Comparison of ENCODE assay signal across 9 cellular contexts in genomic region chr3:3851621-3852323, GRCh38. TPM values are rescaled to one million over a fixed set of nuclear protein-coding genes. Genes with fewer than 3 reads are reported as not detected.
DNase-seq lines count a peak whose midpoint lies in the region; ATAC-seq and TF ChIP-seq lines count a peak whose summit lies in the region.
"Had no signal": no experiment of that assay in that cellular context is flagged by ENCODE, and none has a peak within 500 bp of the region (broad histone marks: within the 10 kb centered on the region; RNA-seq: fewer than 3 reads in every experiment).

No MANE protein-coding gene starts in this region.

- H3K27me3 ChIP-seq in psoas muscle (ENCODE audit: insufficient read depth in 3 of 3, low read length in 2 of 3): no peaks in the 10 kb centered on the region

- no peaks in the 10 kb centered on the region for H3K9me3 ChIP-seq in psoas muscle
- H3K9me3 ChIP-seq: Caco-2 had no signal

- no peaks in the 10 kb centered on the region for H3K9me3 Mint-ChIP-seq in nephron progenitor cell

- peak overlapping the region; percentile 80 for H3K27ac Mint-ChIP-seq in nephron progenitor cell

- H3K4me1 ChIP-seq in psoas muscle: no peaks in the 10 kb centered on the region
- H3K4me1 ChIP-seq: Caco-2 had no signal

- H3K4me3 ChIP-seq in psoas muscle: no peak overlapping the region

- TF ChIP-seq CTCF in nephron progenitor cell (IDR thresholded peaks at IDR 0.05) (no peak), psoas muscle (IDR thresholded peaks at IDR 0.05) (no peak)

- peaks cover 6% of the 10 kb centered on the region for H3K27me3 Mint-ChIP-seq in nephron progenitor cell (ENCODE audit: low read depth, poor library complexity)

- no peak overlapping the region for H3K4me3 Mint-ChIP-seq in nephron progenitor cell

- peaks cover 71% of the 10 kb centered on the region for H3K4me1 Mint-ChIP-seq in nephron progenitor cell

- DNase-seq in nephron progenitor cell (no peak), psoas muscle (no peak)
- DNase-seq in stimulated activated CD4-positive, alpha-beta T cell treated with anti-CD3 and anti-CD28 coated beads, Interleukin-4, amount 100 ng/mL, for 24 hours: no peak
- DNase-seq: Caco-2, T-helper 9 cell had no signal

- peaks cover 0 to 8% of the 10 kb centered on the region in 2 donors for H3K36me3 ChIP-seq in psoas muscle (ENCODE audit: insufficient read depth in 1 of 2, low read depth in 1 of 2)

- ATAC-seq in GM18907 (IDR thresholded peaks at IDR 0.05; ENCODE audit: unreplicated experiment) (peak; percentile 94), GM21576 (IDR thresholded peaks at IDR 0.05; ENCODE audit: unreplicated experiment) (peak; percentile 100), HG03135 (IDR thresholded peaks at IDR 0.05; ENCODE audit: unreplicated experiment) (peak; percentile 94), psoas muscle (no peak), GM19467 (IDR thresholded peaks at IDR 0.05; ENCODE audit: unreplicated experiment) (no peak)

- WGBS in psoas muscle, 3 donors: 96 to 99% (median 98%) methylated on average over 4 of the region's 4 CpGs

- H3K36me3 Mint-ChIP-seq in nephron progenitor cell (ENCODE audit: low read depth): peaks cover 5% of the 10 kb centered on the region

- intact Hi-C loops in psoas muscle (cut with DNase I): no loop called here

- no peak overlapping the region for H3K27ac ChIP-seq in psoas muscle

RNA-seq across cellular contexts. Expression of gene LRRN1, which starts 52.5 kb away (rescaled TPM):
- total RNA-seq in psoas muscle: 10 to 100 TPM in 1 of 4 donors, 1 to 10 TPM in 3; 5.1 to 12.6 (median 8.0) TPM
- 1 to 10 TPM in 2 of 3 donors, under 1 TPM in 1; 0.29 to 3.2 (median 1.5) TPM for polyA plus RNA-seq in psoas muscle

Comparison
In these comparisons a context has a peak if more than half of its experiments do, and no peak if none do; other contexts are left out.
1. ATAC-seq: peak in GM18907 (single experiment), GM21576 (single experiment) and HG03135 (single experiment); none in psoas muscle (0 of 4) and GM19467 (single experiment).